Comparison of ENCODE assay signal across 22 cellular contexts in genomic region chr9:84886866-84887265, GRCh38.
DNase-seq lines count a peak whose midpoint lies in the region; ATAC-seq and TF ChIP-seq lines count a peak whose summit lies in the region.
"Had no signal": no experiment of that assay in that cellular context is flagged by ENCODE, and none has a peak within 500 bp of the region (broad histone marks: within the 10 kb centered on the region; RNA-seq: fewer than 3 reads in every experiment).

No MANE protein-coding gene starts in this region.

- H3K4me3 Mint-ChIP-seq in WTC11 (no peak overlapping the region), nephron (no peak overlapping the region)
- H3K4me3 Mint-ChIP-seq: CD14-positive monocyte; CD4-positive, CD25-positive, alpha-beta regulatory T cell; CD8-positive, alpha-beta memory T cell had no signal

- TF ChIP-seq CTCF in WTC11 (IDR thresholded peaks at IDR 0.05) (no peak), nephron (IDR thresholded peaks at IDR 0.05; ENCODE audit: unreplicated experiment in 3 of 3) (no peak)

- H3K36me3 Mint-ChIP-seq in WTC11 (no peaks in the 10 kb centered on the region), nephron (ENCODE audit: low read depth) (no peaks in the 10 kb centered on the region)
- H3K36me3 Mint-ChIP-seq: CD14-positive monocyte; CD4-positive, alpha-beta memory T cell; CD4-positive, CD25-positive, alpha-beta regulatory T cell; CD8-positive, alpha-beta memory T cell had no signal

- H3K9me3 Mint-ChIP-seq in WTC11 (no peaks in the 10 kb centered on the region), nephron (no peaks in the 10 kb centered on the region)
- H3K9me3 Mint-ChIP-seq: CD4-positive, alpha-beta memory T cell; CD8-positive, alpha-beta memory T cell had no signal

- ATAC-seq in WTC11 (no peak), HG03565 (IDR thresholded peaks at IDR 0.05; ENCODE audit: unreplicated experiment) (no peak)
- ATAC-seq: GM12878 had no signal

- POLR2A ChIA-PET in WTC11 (lab: Charles Lee), result no interaction called here

- DNase-seq in WTC11 (ENCODE audit: low spot score) (no peak), cerebellar nuclear complex (lab: John Stamatoyannopoulos, UW) (no peak), NCI-H187 treated with DMSO at 0.1 percent for 48 hours (lab: John Stamatoyannopoulos, UW) (no peak)
- DNase-seq: 8988T; ACHN; BE2C; C1 segment of cervical spinal cord; CD4-positive, alpha-beta memory T cell; CD4-positive, CD25-positive, alpha-beta regulatory T cell; CD8-positive, alpha-beta memory T cell; COR-L47; DMS 273 treated with DMSO at 0.1 percent for 48 hours; DMS153; DMS53; DMS79; DND-41; EL; GDM1 had no signal

- H3K27me3 Mint-ChIP-seq in WTC11 (ENCODE audit: low read depth) (no peaks in the 10 kb centered on the region), nephron (ENCODE audit: low read depth) (no peaks in the 10 kb centered on the region)
- H3K27me3 Mint-ChIP-seq: CD4-positive, alpha-beta memory T cell; CD4-positive, CD25-positive, alpha-beta regulatory T cell; CD8-positive, alpha-beta memory T cell had no signal

- H3K4me1 Mint-ChIP-seq in WTC11 (peaks cover 9% of the 10 kb centered on the region), nephron (peaks cover 34% of the 10 kb centered on the region)
- H3K4me1 Mint-ChIP-seq: CD14-positive monocyte; CD4-positive, alpha-beta memory T cell; CD4-positive, CD25-positive, alpha-beta regulatory T cell; CD8-positive, alpha-beta memory T cell had no signal

- CTCF ChIA-PET in WTC11 (lab: Charles Lee), result no interaction called here

- H3K27ac Mint-ChIP-seq in WTC11, result peak overlapping the region; percentile 3; the same call in 1 of the 2 replicates
- H3K27ac Mint-ChIP-seq in nephron, result peak overlapping the region; percentile 25 to 88 (median 87)
- H3K27ac Mint-ChIP-seq: CD14-positive monocyte; CD4-positive, CD25-positive, alpha-beta regulatory T cell; CD8-positive, alpha-beta memory T cell had no signal

TF ChIP-seq in WTC11, 78 proteins besides CTCF, POLR2A, EP300 and RAD21:
- TF ChIP-seq ZNF121 (CRISPR knock-in tag; IDR thresholded peaks at IDR 0.05) (no peak), RELA (CRISPR knock-in tag; IDR thresholded peaks at IDR 0.05; ENCODE audit: borderline replicate concordance) (no peak), OVOL2 (CRISPR knock-in tag; IDR thresholded peaks at IDR 0.05; ENCODE audit: borderline replicate concordance) (no peak), PREB (CRISPR knock-in tag; IDR thresholded peaks at IDR 0.05; ENCODE audit: borderline replicate concordance) (no peak), NR1H2 (CRISPR knock-in tag; IDR thresholded peaks at IDR 0.05) (no peak), ZMAT4 (CRISPR knock-in tag; IDR thresholded peaks at IDR 0.05) (no peak), NFYB (CRISPR knock-in tag; conservative IDR thresholded peaks at IDR 0.05; ENCODE audit: low read depth) (no peak), ZNF396 (CRISPR knock-in tag; IDR thresholded peaks at IDR 0.05; ENCODE audit: borderline replicate concordance) (no peak), GRHL2 (CRISPR knock-in tag; IDR thresholded peaks at IDR 0.05; ENCODE audit: insufficient replicate concordance, severe bottlenecking) (no peak), MXD4 (CRISPR knock-in tag; IDR thresholded peaks at IDR 0.05; ENCODE audit: borderline replicate concordance) (no peak), IRF2 (CRISPR knock-in tag; IDR thresholded peaks at IDR 0.05; ENCODE audit: borderline replicate concordance, low read depth) (no peak), ZNF281 (CRISPR knock-in tag; IDR thresholded peaks at IDR 0.05) (no peak), ZNF532 (CRISPR knock-in tag; IDR thresholded peaks at IDR 0.05; ENCODE audit: borderline replicate concordance) (no peak), SMAD4 (CRISPR knock-in tag; IDR thresholded peaks at IDR 0.05) (no peak), GABPB1 (CRISPR knock-in tag; IDR thresholded peaks at IDR 0.05) (no peak), MLX (CRISPR knock-in tag; IDR thresholded peaks at IDR 0.05) (no peak), CREM (CRISPR knock-in tag; IDR thresholded peaks at IDR 0.05) (no peak)
